In genomic region chr7:16753102-16753931, GRCh38 we compare ENCODE assay signal across 8 cellular contexts. TPM values are rescaled to one million over a fixed set of nuclear protein-coding genes. Genes with fewer than 3 reads are reported as not detected.
A peak's percentile ranks its signal among the peaks of the same experiment; 100 is the strongest.
DNase-seq lines count a peak whose midpoint lies in the region; ATAC-seq and TF ChIP-seq lines count a peak whose summit lies in the region.

Gene TSPAN13 (plus strand): TSS chr7:16753755. CDS start chr7:16753968, 213 bp downstream.

- no peaks in the 10 kb centered on the region for H3K27me3 ChIP-seq in right cardiac atrium (ENCODE audit: control insufficient read depth, insufficient read depth)

- DNase-seq in DMS153 treated with DMSO at 0.1 percent for 48 hours (lab: John Stamatoyannopoulos, UW; ENCODE audit: unreplicated experiment), result peak; percentile 96
- DNase-seq in HFF-Myc (ENCODE audit: extremely low read depth, low read depth), result no peak
- peak; percentile 89 for DNase-seq in NCI-H1436 (lab: John Stamatoyannopoulos, UW)
- DNase-seq in SW 1271 (lab: John Stamatoyannopoulos, UW), result peak; percentile 43 to 73
- peak; percentile 12 for DNase-seq in astrocyte of the cerebellum (ENCODE audit: low read depth)
- DNase-seq in right cardiac atrium, result peak; percentile 79 to 90 (median 89)
- DNase-seq in progenitor cell of endocrine pancreas (ENCODE audit: low spot score, unreplicated experiment), result peak; percentile 92

- peaks cover 2% of the 10 kb centered on the region for H3K36me3 Mint-ChIP-seq in progenitor cell of endocrine pancreas (ENCODE audit: insufficient read depth)

- peak within 1 kb of the TSS; percentile 88 for H3K4me3 Mint-ChIP-seq in progenitor cell of endocrine pancreas (ENCODE audit: low read depth)

- H3K27me3 Mint-ChIP-seq in progenitor cell of endocrine pancreas, result no peaks in the 10 kb centered on the region

- 4% methylated on average over 48 of the region's 48 CpGs for WGBS in right cardiac atrium
- WGBS in urinary bladder, result 4% methylated on average over 48 of the region's 48 CpGs

- peak; percentile 95 to 96 for ATAC-seq in right cardiac atrium

- H3K4me1 Mint-ChIP-seq in progenitor cell of endocrine pancreas (ENCODE audit: low read depth), result peaks cover 26% of the 10 kb centered on the region

- peak within 1 kb of the TSS; percentile 79 for H3K4me3 ChIP-seq in HFF-Myc (replicated peaks; ENCODE audit: low read depth, low read length)
- peak within 1 kb of the TSS; percentile 74 for H3K4me3 ChIP-seq in astrocyte of the cerebellum (ENCODE audit: low read depth, low read length)
- H3K4me3 ChIP-seq in right cardiac atrium (ENCODE audit: low read length), result peak within 1 kb of the TSS; percentile 84
- peak within 1 kb of the TSS; percentile 64 for H3K4me3 ChIP-seq in urinary bladder (ENCODE audit: low read depth, low read length)

- in situ Hi-C loops in astrocyte of the cerebellum (cut with HindIII; ENCODE audit: low sequenced_read_pairs), result no loop called here

- TF ChIP-seq CTCF in HFF-Myc (IDR thresholded peaks at IDR 0.05; ENCODE audit: low read depth, low read length, missing control alignments), result no peak
- TF ChIP-seq CTCF in astrocyte of the cerebellum (IDR thresholded peaks at IDR 0.05; ENCODE audit: low read depth, low read length, missing control alignments), result no peak
- no peak for TF ChIP-seq CTCF in progenitor cell of endocrine pancreas (IDR thresholded peaks at IDR 0.05; ENCODE audit: unreplicated experiment)

- no peaks in the 10 kb centered on the region for H3K4me1 ChIP-seq in right cardiac atrium (ENCODE audit: control insufficient read depth, insufficient read depth, low read length)
- H3K4me1 ChIP-seq in urinary bladder (ENCODE audit: insufficient read depth), result no peaks in the 10 kb centered on the region

- H3K9me3 Mint-ChIP-seq in progenitor cell of endocrine pancreas (ENCODE audit: low read depth), result no peaks in the 10 kb centered on the region

- intact Hi-C loops in right cardiac atrium (cut with DNase I), result no loop called here

- peak within 1 kb of the TSS; percentile 95 for H3K27ac Mint-ChIP-seq in progenitor cell of endocrine pancreas

- H3K27ac ChIP-seq in right cardiac atrium (ENCODE audit: low read length) (peak within 1 kb of the TSS; percentile 8), urinary bladder (ENCODE audit: low read depth) (no peak within 1 kb of the TSS)

- H3K36me3 ChIP-seq in urinary bladder (ENCODE audit: insufficient read depth), result no peaks in the 10 kb centered on the region

- no peaks in the 10 kb centered on the region for H3K9me3 ChIP-seq in right cardiac atrium (ENCODE audit: control insufficient read depth, low read length)

RNA-seq across cellular contexts. Expression of gene TSPAN13, which starts in this region (rescaled TPM):
- total RNA-seq in right cardiac atrium (10 to 100 TPM in 2 of 4 donors, 1 to 10 TPM in 2; 6.9 to 15.2 (median 10.4) TPM), progenitor cell of endocrine pancreas (112 and 116 TPM in 2 replicates), urinary bladder (26.2 TPM)
- polyA plus RNA-seq in right cardiac atrium (16.1 TPM), urinary bladder (38.5 TPM)
